In genomic region chr17:79952915-79953314, GRCh38 we compare ENCODE assay signal across 24 cellular contexts.
A peak's percentile ranks its signal among the peaks of the same experiment; 100 is the strongest.
DNase-seq lines count a peak whose midpoint lies in the region; ATAC-seq and TF ChIP-seq lines count a peak whose summit lies in the region.
"Had no signal": no experiment of that assay in that cellular context is flagged by ENCODE, and none has a peak within 500 bp of the region (broad histone marks: within the 10 kb centered on the region; RNA-seq: fewer than 3 reads in every experiment).

No MANE protein-coding gene starts in this region.

- H3K27ac ChIP-seq in vagina, result no peak overlapping the region
- H3K27ac ChIP-seq: neutrophil had no signal

- H3K9me3 Mint-ChIP-seq in brain (no peaks in the 10 kb centered on the region), mesothelial cell of epicardium (no peaks in the 10 kb centered on the region), type B pancreatic cell (no peaks in the 10 kb centered on the region)
- H3K9me3 Mint-ChIP-seq: CD8-positive, alpha-beta T cell; T-helper 1 cell treated with Interleukin-12 subunit alpha and Interleukin-12 subunit beta and Interleukin-4 antibody, amounts not matched to agents 30 μg/mL and 1 μg/mL, for 36 hours had no signal

- TF ChIP-seq CTCF in brain (conservative IDR thresholded peaks at IDR 0.05) (no peak), mesothelial cell of epicardium (IDR thresholded peaks at IDR 0.05; ENCODE audit: unreplicated experiment) (no peak), type B pancreatic cell (conservative IDR thresholded peaks at IDR 0.05) (no peak), vagina (IDR thresholded peaks at IDR 0.05) (no peak)

- H3K4me3 Mint-ChIP-seq in brain (peak overlapping the region in 3 of 5 experiments; percentile 76 to 82 (median 79)), mesothelial cell of epicardium (peak overlapping the region; percentile 34), type B pancreatic cell (peak overlapping the region; percentile 77)
- H3K4me3 Mint-ChIP-seq: CD8-positive, alpha-beta T cell; T-helper 1 cell treated with Interleukin-12 subunit alpha and Interleukin-12 subunit beta and Interleukin-4 antibody, amounts not matched to agents 30 μg/mL and 1 μg/mL, for 36 hours had no signal

- peaks cover 18% of the 10 kb centered on the region for H3K4me1 ChIP-seq in vagina

- H3K4me1 Mint-ChIP-seq in brain (peaks cover 98% of the 10 kb centered on the region), mesothelial cell of epicardium (peaks cover 35% of the 10 kb centered on the region), type B pancreatic cell (ENCODE audit: unreplicated experiment) (peaks cover 57% of the 10 kb centered on the region)

- H3K4me3 ChIP-seq in vagina, result no peak overlapping the region
- H3K4me3 ChIP-seq: MG63, uterus had no signal

- H3K27ac Mint-ChIP-seq in brain (peak overlapping the region; percentile 17 to 98 (median 96)), mesothelial cell of epicardium (peak overlapping the region; percentile 78), type B pancreatic cell (peak overlapping the region; percentile 23)
- H3K27ac Mint-ChIP-seq: CD8-positive, alpha-beta T cell; T-helper 1 cell treated with Interleukin-12 subunit alpha and Interleukin-12 subunit beta and Interleukin-4 antibody, amounts not matched to agents 30 μg/mL and 1 μg/mL, for 36 hours had no signal

- H3K9me3 ChIP-seq in vagina, result no peaks in the 10 kb centered on the region
- H3K9me3 ChIP-seq: MG63, neutrophil, uterus had no signal

- peaks cover 0 to 7% of the 10 kb centered on the region in 2 donors for H3K36me3 ChIP-seq in vagina
- H3K36me3 ChIP-seq: MG63, neutrophil, uterus had no signal

- no peaks in the 10 kb centered on the region for H3K27me3 ChIP-seq in vagina
- H3K27me3 ChIP-seq: MG63, uterus had no signal

- no peak for TF ChIP-seq POLR2A in vagina (IDR thresholded peaks at IDR 0.05)

- DNase-seq in cardiac septum (ENCODE audit: low spot score) (peak; percentile 22), Right ventricle myocardium superior (no peak), mesothelial cell of epicardium (ENCODE audit: low spot score in 2 of 2, unreplicated experiment in 2 of 2) (no peak), type B pancreatic cell (ENCODE audit: extremely low spot score, unreplicated experiment) (peak; percentile 27), vagina (ENCODE audit: extremely low spot score in 2 of 2) (no peak), NCI-H526 treated with DMSO at 0.1 percent for 48 hours (lab: John Stamatoyannopoulos, UW) (no peak)
- DNase-seq: activated CD4-positive, alpha-beta T cell treated with anti-CD3 and anti-CD28 coated beads, Interleukin-2, amount 50 U/mL, for 1 hour; activated CD8-positive, alpha-beta memory T cell treated with anti-CD3 and anti-CD28 coated beads, Interleukin-2, amount 50 U/mL, for 48 hours; activated gamma-delta T cell treated with Interleukin-2 at 50 U/mL for 16 hours; amniotic stem cell; CD8-positive, alpha-beta T cell; DMS53; effector memory CD4-positive, alpha-beta T cell; left cardiac atrium; MG63; NCI-H1436 treated with DMSO at 0.1 percent for 48 hours; SHP77; stimulated activated CD4-positive, alpha-beta T cell treated with anti-CD3 and anti-CD28 coated beads, Interleukin-15, amount 100 ng/mL, for 24 hours; substantia nigra had no signal

- intact Hi-C loops in cardiac septum (cut with DNase I), result no loop called here
- intact Hi-C loops in Right ventricle myocardium superior (cut with DNase I), result no loop called here
- intact Hi-C loops in vagina (cut with DNase I), result no loop called here

- ATAC-seq in Right ventricle myocardium superior (ENCODE audit: poor library complexity) (no peak), GM18511 (IDR thresholded peaks at IDR 0.05; ENCODE audit: unreplicated experiment) (no peak)
- ATAC-seq: CD8-positive, alpha-beta T cell had no signal

- H3K36me3 Mint-ChIP-seq in brain (peaks cover 4% of the 10 kb centered on the region), mesothelial cell of epicardium (peaks cover 13% of the 10 kb centered on the region), type B pancreatic cell (no peaks in the 10 kb centered on the region)
- H3K36me3 Mint-ChIP-seq: CD8-positive, alpha-beta T cell had no signal

- H3K27me3 Mint-ChIP-seq in brain (no peaks in the 10 kb centered on the region), mesothelial cell of epicardium (ENCODE audit: low read depth) (no peaks in the 10 kb centered on the region), type B pancreatic cell (no peaks in the 10 kb centered on the region)

Comparison
In these comparisons a context has a peak if more than half of its experiments do, and no peak if none do; other contexts are left out.
1. DNase-seq: peak in cardiac septum (single experiment) and type B pancreatic cell (single experiment); none in Right ventricle myocardium superior (single experiment), mesothelial cell of epicardium (0 of 2), vagina (0 of 2) and NCI-H526 treated with DMSO at 0.1 percent for 48 hours (single experiment).
2. H3K27ac Mint-ChIP-seq: peak in every context shown above with its lines; median percentile 96 in brain; 78 in mesothelial cell of epicardium; 23 in type B pancreatic cell.
3. Peak in every context shown above with its lines, with median percentiles within 50 percentile points of each other: H3K4me3 Mint-ChIP-seq.